Comparison of ENCODE assay signal across 1 cellular context in genomic region chr1:23582820-23583219, GRCh38.
A peak's percentile ranks its signal among the peaks of the same experiment; 100 is the strongest.
TF ChIP-seq lines count a peak whose summit lies in the region.

No MANE protein-coding gene starts in this region.

TF ChIP-seq in HepG2, 621 proteins besides CTCF, POLR2A, EP300 and RAD21:
- TF ChIP-seq ZFP36 (IDR thresholded peaks at IDR 0.05; ENCODE audit: borderline replicate concordance, low read depth, low read length, partially characterized antibody) (no peak), PHF21A (CRISPR knock-in tag; IDR thresholded peaks at IDR 0.05) (no peak), ZNF460 (CRISPR knock-in tag; IDR thresholded peaks at IDR 0.05; ENCODE audit: borderline replicate concordance) (peak; percentile 34; the same call in 1 of the 2 replicates)
TF ChIP-seq in HepG2: peak in this region for 1.
